ENCODE assay signal across 17 cellular contexts in the genomic region with DNA sequence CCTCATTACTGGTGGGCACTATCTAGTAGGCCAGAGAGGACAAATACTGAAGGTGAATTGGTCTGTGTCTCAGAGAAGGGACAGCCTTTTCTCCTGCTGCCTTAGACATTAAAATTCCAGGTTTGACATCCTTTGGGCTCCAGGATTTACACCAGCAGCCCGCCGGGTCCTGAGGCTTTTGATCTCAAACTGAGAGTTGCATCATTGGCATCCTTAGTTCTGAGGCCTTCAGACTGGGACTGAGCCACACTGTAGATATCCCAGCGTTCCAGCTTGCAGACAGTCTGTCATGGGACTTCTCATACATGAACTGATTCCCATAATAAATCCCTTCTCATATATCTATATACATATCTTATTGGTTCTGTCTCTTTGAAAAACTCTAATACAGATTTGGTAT.
DNase-seq lines count a peak whose midpoint lies in the region; ATAC-seq and TF ChIP-seq lines count a peak whose summit lies in the region.
"Had no signal": no experiment of that assay in that cellular context is flagged by ENCODE, and none has a peak within 500 bp of the region (broad histone marks: within the 10 kb centered on the region; RNA-seq: fewer than 3 reads in every experiment).

No MANE protein-coding gene starts in this region.

- intact Hi-C loops in MCF 10A (cut with micrococcal nuclease): no loop called here
- intact Hi-C loops in breast epithelium (cut with DNase I; ENCODE audit: low total_unique reads): no loop called here

- no peak overlapping the region for H2BK12ac ChIP-seq in trophoblast cell (ENCODE audit: low read length)

- BruUV-seq in MCF 10A (replicated peaks; lab: Mats Ljungman, UMichigan): no TSS peak

- WGBS in trophoblast cell (ENCODE audit: extremely low coverage, insufficient coverage, insufficient read length): no CpG with 5 or more reads among the region's 3 CpGs

- no peak overlapping the region for H2BK5ac ChIP-seq in trophoblast cell (ENCODE audit: low read depth, low read length, poor library complexity)

- no peak overlapping the region for H4K8ac ChIP-seq in trophoblast cell (ENCODE audit: low read depth, low read length)

- DNase-seq in MCF 10A (ENCODE audit: unreplicated experiment): no peak
- no peak for DNase-seq in breast epithelium (ENCODE audit: low spot score in 2 of 2)
- DNase-seq in left lobe of liver (ENCODE audit: low spot score): no peak
- DNase-seq in trophoblast cell: peak; percentile 39 to 49
- DNase-seq in effector CD8-positive, alpha-beta T cell (lab: John Stamatoyannopoulos, UW): no peak
- DNase-seq in effector memory CD4-positive, alpha-beta T cell: no peak
- DNase-seq: AML-193; Caco-2; CD8-positive, alpha-beta memory T cell; DND-41; GDM1; HCEC 1CT; HFFc6 had no signal

- CTCF ChIA-PET in MCF 10A (lab: Yijun Ruan, JAX): no interaction called here

- H3K4me3 Mint-ChIP-seq in MCF 10A (ENCODE audit: unreplicated experiment): no peak overlapping the region
- no peak overlapping the region for H3K4me3 Mint-ChIP-seq in stimulated activated memory B cell treated with anti-CD40 and anti-IgM and Interleukin-4, amounts not matched to agents 10 μg/mL and 1 μg/mL and 100 μg/mL, for 72 hours
- H3K4me3 Mint-ChIP-seq: CD8-positive, alpha-beta memory T cell; HFFc6 had no signal

- H3K9me3 ChIP-seq in breast epithelium (no peaks in the 10 kb centered on the region), trophoblast cell (ENCODE audit: insufficient read depth, low read depth, low read length) (no peaks in the 10 kb centered on the region)
- no peaks in the 10 kb centered on the region for H3K9me3 ChIP-seq in effector memory CD4-positive, alpha-beta T cell (ENCODE audit: control insufficient read depth, low read length)
- H3K9me3 ChIP-seq: Caco-2 had no signal

- H3K23ac ChIP-seq in trophoblast cell (ENCODE audit: low read length): peak overlapping the region; percentile 70

- no peaks in the 10 kb centered on the region for H3K27me3 ChIP-seq in breast epithelium
- no peaks in the 10 kb centered on the region for H3K27me3 ChIP-seq in trophoblast cell (ENCODE audit: insufficient read depth, low read length)
- H3K27me3 ChIP-seq in effector memory CD4-positive, alpha-beta T cell (replicated peaks; ENCODE audit: control insufficient read depth, insufficient read depth, low read length, poor library complexity, severe bottlenecking): no peaks in the 10 kb centered on the region
- H3K27me3 ChIP-seq: BLaER1 had no signal

- no peak overlapping the region for H3K4me2 ChIP-seq in trophoblast cell (ENCODE audit: low read length)
- H3K4me2 ChIP-seq: BLaER1 had no signal

- no peak overlapping the region for H3K4ac ChIP-seq in trophoblast cell (ENCODE audit: low read depth, low read length)

- POLR2A ChIA-PET in MCF 10A (lab: Yijun Ruan, JAX): no interaction called here

- H3K9me3 Mint-ChIP-seq in MCF 10A (ENCODE audit: unreplicated experiment): peaks cover 6% of the 10 kb centered on the region
- H3K9me3 Mint-ChIP-seq in stimulated activated memory B cell treated with anti-CD40 and anti-IgM and Interleukin-4, amounts not matched to agents 10 μg/mL and 1 μg/mL and 100 μg/mL, for 72 hours: peaks cover 6% of the 10 kb centered on the region
- H3K9me3 Mint-ChIP-seq: CD8-positive, alpha-beta memory T cell had no signal

- H3K79me2 ChIP-seq in trophoblast cell (ENCODE audit: control insufficient read depth, insufficient read depth, low read length, poor library complexity): no peaks in the 10 kb centered on the region

- H3K27ac ChIP-seq in breast epithelium (no peak overlapping the region), trophoblast cell (ENCODE audit: low read depth, low read length) (no peak overlapping the region)
- no peak overlapping the region for H3K27ac ChIP-seq in effector memory CD4-positive, alpha-beta T cell (ENCODE audit: insufficient read depth, low read length, poor library complexity, severe bottlenecking)
- H3K27ac ChIP-seq: 22Rv1, BLaER1 had no signal

- no peak overlapping the region for H2AK5ac ChIP-seq in trophoblast cell (ENCODE audit: low read length)

- TF ChIP-seq POLR2A in breast epithelium (IDR thresholded peaks at IDR 0.05): no peak

- H3K27ac Mint-ChIP-seq in MCF 10A (ENCODE audit: low read depth, unreplicated experiment): peak overlapping the region; percentile 44
- no peak overlapping the region for H3K27ac Mint-ChIP-seq in stimulated activated memory B cell treated with anti-CD40 and anti-IgM and Interleukin-4, amounts not matched to agents 10 μg/mL and 1 μg/mL and 100 μg/mL, for 72 hours
- H3K27ac Mint-ChIP-seq: CD8-positive, alpha-beta memory T cell; HFFc6 had no signal

- H2BK120ac ChIP-seq in trophoblast cell (ENCODE audit: insufficient read depth, low read length, poor library complexity): no peak overlapping the region

- H3K4me1 Mint-ChIP-seq in MCF 10A (ENCODE audit: insufficient read depth, unreplicated experiment): peaks cover 37% of the 10 kb centered on the region
- H3K4me1 Mint-ChIP-seq in stimulated activated memory B cell treated with anti-CD40 and anti-IgM and Interleukin-4, amounts not matched to agents 10 μg/mL and 1 μg/mL and 100 μg/mL, for 72 hours: peaks cover 21% of the 10 kb centered on the region

- H3K36me3 ChIP-seq in breast epithelium: no peaks in the 10 kb centered on the region
- H3K36me3 ChIP-seq in trophoblast cell (ENCODE audit: control insufficient read depth in 1 of 2, insufficient read depth in 2 of 2, low read length in 2 of 2): no peaks in the 10 kb centered on the region
- H3K36me3 ChIP-seq in effector memory CD4-positive, alpha-beta T cell (ENCODE audit: control insufficient read depth, insufficient read depth, low read length): no peaks in the 10 kb centered on the region
- H3K36me3 ChIP-seq: BLaER1 had no signal

- H3K36me3 Mint-ChIP-seq in MCF 10A (ENCODE audit: insufficient read depth, unreplicated experiment): no peaks in the 10 kb centered on the region
- H3K36me3 Mint-ChIP-seq in stimulated activated memory B cell treated with anti-CD40 and anti-IgM and Interleukin-4, amounts not matched to agents 10 μg/mL and 1 μg/mL and 100 μg/mL, for 72 hours: peaks cover 7% of the 10 kb centered on the region

- H3K79me1 ChIP-seq in trophoblast cell (ENCODE audit: low read length): no peaks in the 10 kb centered on the region

- H3K14ac ChIP-seq in trophoblast cell (ENCODE audit: low read length): no peak overlapping the region

- no peak overlapping the region for H4K12ac ChIP-seq in trophoblast cell (ENCODE audit: low read depth, low read length)

- no peak overlapping the region for H3K9ac ChIP-seq in trophoblast cell (ENCODE audit: low read length)
- H3K9ac ChIP-seq: BLaER1 had no signal

- H3K18ac ChIP-seq in trophoblast cell (ENCODE audit: low read length): no peak overlapping the region

- TF ChIP-seq CTCF in MCF 10A (IDR thresholded peaks at IDR 0.05; ENCODE audit: unreplicated experiment): no peak
- no peak for TF ChIP-seq CTCF in breast epithelium (IDR thresholded peaks at IDR 0.05)

- H3K4me1 ChIP-seq in breast epithelium: no peaks in the 10 kb centered on the region
- H3K4me1 ChIP-seq in trophoblast cell (ENCODE audit: control insufficient read depth in 1 of 2, insufficient read depth in 2 of 2, low read length in 2 of 2): no peaks in the 10 kb centered on the region
- H3K4me1 ChIP-seq in effector memory CD4-positive, alpha-beta T cell (ENCODE audit: control insufficient read depth, insufficient read depth, low read length, poor library complexity, severe bottlenecking): no peaks in the 10 kb centered on the region
- H3K4me1 ChIP-seq: Caco-2 had no signal

- H2AFZ ChIP-seq in trophoblast cell (ENCODE audit: insufficient read depth, low read length, poor library complexity): no peak overlapping the region

- no peak overlapping the region for H4K91ac ChIP-seq in trophoblast cell (ENCODE audit: low read depth, low read length)

- H3K4me3 ChIP-seq in breast epithelium (no peak overlapping the region), trophoblast cell (ENCODE audit: low read depth, low read length) (no peak overlapping the region)
- H3K4me3 ChIP-seq in effector memory CD4-positive, alpha-beta T cell (ENCODE audit: insufficient read depth, low read depth, low read length, poor library complexity, severe bottlenecking): no peak overlapping the region
- H3K4me3 ChIP-seq: BLaER1 had no signal

- H3K27me3 Mint-ChIP-seq in MCF 10A (ENCODE audit: insufficient read depth, unreplicated experiment): no peaks in the 10 kb centered on the region
- no peaks in the 10 kb centered on the region for H3K27me3 Mint-ChIP-seq in stimulated activated memory B cell treated with anti-CD40 and anti-IgM and Interleukin-4, amounts not matched to agents 10 μg/mL and 1 μg/mL and 100 μg/mL, for 72 hours
- H3K27me3 Mint-ChIP-seq: CD8-positive, alpha-beta memory T cell had no signal

- peak; percentile 41 for ATAC-seq in left lobe of liver
- ATAC-seq in stimulated activated memory B cell treated with anti-CD40 and anti-IgM and Interleukin-4, amounts not matched to agents 10 μg/mL and 1 μg/mL and 100 μg/mL, for 72 hours: no peak
- ATAC-seq in HG03565 (IDR thresholded peaks at IDR 0.05; ENCODE audit: unreplicated experiment): no peak

Comparison
In these comparisons a context has a peak if more than half of its experiments do, and no peak if none do; other contexts are left out.
1. DNase-seq: peak in trophoblast cell (2 of 2); none in MCF 10A (single experiment), breast epithelium (0 of 2), left lobe of liver (single experiment), effector CD8-positive, alpha-beta T cell (single experiment) and effector memory CD4-positive, alpha-beta T cell (0 of 3).